In the genomic region with DNA sequence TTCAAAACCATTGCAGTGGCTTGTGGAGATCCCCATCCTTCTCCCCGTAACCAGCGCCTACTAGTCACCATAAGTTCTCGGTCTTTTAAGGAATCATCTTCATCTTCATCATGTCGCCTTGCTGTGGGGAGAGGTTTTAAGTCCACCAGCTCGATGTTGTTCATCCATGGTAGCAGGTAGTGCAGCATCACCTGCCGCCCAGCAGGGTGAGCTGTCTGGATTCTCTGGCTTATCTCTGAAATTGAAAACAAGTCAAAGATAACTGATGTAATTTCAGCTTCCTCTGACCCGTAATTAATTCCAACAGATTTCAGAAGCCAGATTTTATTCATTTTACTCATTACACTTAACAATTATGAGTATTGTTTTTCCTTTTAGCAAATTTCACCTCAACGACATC, we compare ENCODE assay signal across 10 cellular contexts.
DNase-seq lines count a peak whose midpoint lies in the region; ATAC-seq and TF ChIP-seq lines count a peak whose summit lies in the region.
"Had no signal": no experiment of that assay in that cellular context is flagged by ENCODE, and none has a peak within 500 bp of the region (broad histone marks: within the 10 kb centered on the region; RNA-seq: fewer than 3 reads in every experiment).

No MANE protein-coding gene starts in this region.

- H3K4me1 Mint-ChIP-seq in naive thymus-derived CD8-positive, alpha-beta T cell, result peaks cover 0 to 7% (median 0%) of the 10 kb centered on the region in 4 donors

- H2AFZ ChIP-seq in PC-3 (ENCODE audit: low read length), result no peak overlapping the region

- TF ChIP-seq CTCF in PC-3 (conservative IDR thresholded peaks at IDR 0.05; ENCODE audit: low read depth, low read length), result peak; percentile 50
- peak; percentile 18 for TF ChIP-seq CTCF in fibroblast of pulmonary artery (IDR thresholded peaks at IDR 0.05; ENCODE audit: low read length, missing control alignments)

- H3F3A ChIP-seq in PC-3 (ENCODE audit: low read length, unreplicated experiment), result no peaks in the 10 kb centered on the region

- ATAC-seq in PC-3 (no peak), HG02973 (IDR thresholded peaks at IDR 0.05; ENCODE audit: unreplicated experiment) (no peak), HG02571 (IDR thresholded peaks at IDR 0.05; ENCODE audit: unreplicated experiment) (no peak)
- no peak for ATAC-seq in naive thymus-derived CD8-positive, alpha-beta T cell

- H3K9me2 ChIP-seq in PC-3 (replicated peaks; ENCODE audit: low read length), result no peaks in the 10 kb centered on the region

- no peaks in the 10 kb centered on the region for H3K79me2 ChIP-seq in PC-3 (ENCODE audit: low read length)

- no peak overlapping the region for H3K27ac ChIP-seq in PC-3 (ENCODE audit: low read length)

- H3K9ac ChIP-seq in PC-3 (ENCODE audit: low read length), result no peak overlapping the region

- DNase-seq in stimulated activated CD4-positive, alpha-beta T cell treated with anti-CD3 and anti-CD28 coated beads, Interleukin-4, amount 100 ng/mL, for 48 hours (ENCODE audit: low read depth in 2 of 2), result peak; percentile 2 to 3
- DNase-seq in stimulated activated CD4-positive, alpha-beta T cell treated with anti-CD3 and anti-CD28 coated beads, Interleukin-4, amount 100 ng/mL, for 24 hours, result no peak
- DNase-seq in PC-3, result peak; percentile 13
- peak; percentile 13 for DNase-seq in fibroblast of pulmonary artery (ENCODE audit: low read depth)
- DNase-seq in MV-4-11 (lab: John Stamatoyannopoulos, UW), result no peak
- no peak for DNase-seq in naive thymus-derived CD8-positive, alpha-beta T cell
- DNase-seq: retina had no signal

- H3K9me3 Mint-ChIP-seq in naive thymus-derived CD8-positive, alpha-beta T cell, result peaks cover 0 to 6% (median 0%) of the 10 kb centered on the region in 9 donors

- CTCF ChIA-PET in PC-3 (lab: Charles Lee), result no interaction called here

- H3K4me2 ChIP-seq in PC-3 (ENCODE audit: low read length), result no peak overlapping the region

- H3K27ac Mint-ChIP-seq in naive thymus-derived CD8-positive, alpha-beta T cell, result peak overlapping the region in 1 of 10 donors; percentile 27

- no peaks in the 10 kb centered on the region for H3K4me1 ChIP-seq in PC-3 (ENCODE audit: insufficient read depth, low read length)

- intact Hi-C loops in PC-3 (cut with micrococcal nuclease), result no loop called here

- H4K20me1 ChIP-seq in PC-3 (ENCODE audit: low read length), result no peaks in the 10 kb centered on the region

- H3K36me3 Mint-ChIP-seq in naive thymus-derived CD8-positive, alpha-beta T cell, result peaks cover 38 to 91% (median 58%) of the 10 kb centered on the region in 3 donors

- H3K4me3 Mint-ChIP-seq in naive thymus-derived CD8-positive, alpha-beta T cell, result no peak overlapping the region

- no peaks in the 10 kb centered on the region for H3K9me3 ChIP-seq in PC-3 (ENCODE audit: low read length)

- H3K27me3 Mint-ChIP-seq in naive thymus-derived CD8-positive, alpha-beta T cell, result no peaks in the 10 kb centered on the region

- no peaks in the 10 kb centered on the region for H3K27me3 ChIP-seq in PC-3 (ENCODE audit: low read length)

- H3K4me3 ChIP-seq in PC-3 (ENCODE audit: low read length), result no peak overlapping the region
- no peak overlapping the region for H3K4me3 ChIP-seq in fibroblast of pulmonary artery (replicated peaks; ENCODE audit: low read depth, low read length)
- H3K4me3 ChIP-seq: lung had no signal

- H3K36me3 ChIP-seq in PC-3 (ENCODE audit: low read depth, low read length), result peaks cover 4% of the 10 kb centered on the region; the same call in 1 of the 2 replicates

- no TSS peak for BruUV-seq in PC-3 (replicated peaks; lab: Mats Ljungman, UMichigan)

- POLR2A ChIA-PET in PC-3 (lab: Charles Lee; ENCODE audit: unreplicated experiment), result interaction anchor here (0.5 kb wide), 1 partner anchor 31 kb away, joined by 3 read pairs; no protein-coding TSS in a partner anchor
- POLR2A ChIA-PET in naive thymus-derived CD8-positive, alpha-beta T cell (lab: Charles Lee), result no interaction called here

Comparison
In these comparisons a context has a peak if more than half of its experiments do, and no peak if none do; other contexts are left out.
1. DNase-seq: peak in stimulated activated CD4-positive, alpha-beta T cell treated with anti-CD3 and anti-CD28 coated beads, Interleukin-4, amount 100 ng/mL, for 48 hours (2 of 2), PC-3 (single experiment) and fibroblast of pulmonary artery (single experiment); none in stimulated activated CD4-positive, alpha-beta T cell treated with anti-CD3 and anti-CD28 coated beads, Interleukin-4, amount 100 ng/mL, for 24 hours (single experiment), MV-4-11 (single experiment) and naive thymus-derived CD8-positive, alpha-beta T cell (0 of 10).